ENCODE assay signal across 23 cellular contexts in the genomic region with DNA sequence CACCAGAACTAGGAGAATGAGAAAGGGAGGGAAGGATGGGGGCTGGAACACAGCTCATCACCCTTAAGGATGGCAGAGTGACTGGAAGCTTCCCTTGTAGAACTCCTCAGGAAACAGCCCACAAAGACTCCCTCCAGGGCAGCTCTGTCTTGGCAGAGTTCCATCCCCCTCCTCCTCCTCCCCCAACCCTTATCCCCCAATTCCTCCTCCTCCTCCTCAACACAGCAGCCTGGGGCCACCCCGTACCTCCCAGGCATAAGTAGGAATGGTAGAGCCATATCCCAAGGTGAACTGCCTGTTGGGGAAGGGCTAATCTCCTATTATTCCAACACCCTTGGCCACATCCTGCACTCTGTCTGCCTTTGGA. TPM values are rescaled to one million over a fixed set of nuclear protein-coding genes. Genes with fewer than 3 reads are reported as not detected.
DNase-seq lines count a peak whose midpoint lies in the region; ATAC-seq and TF ChIP-seq lines count a peak whose summit lies in the region.
"Had no signal": no experiment of that assay in that cellular context is flagged by ENCODE, and none has a peak within 500 bp of the region (broad histone marks: within the 10 kb centered on the region; RNA-seq: fewer than 3 reads in every experiment).

No MANE protein-coding gene starts in this region.

- H3K27ac ChIP-seq in heart left ventricle (peak overlapping the region in 11 of 12 donors; percentile 32 to 94 (median 89)), endodermal cell (ENCODE audit: low read depth, low read length) (no peak overlapping the region)

- WGBS in heart left ventricle, 4 donors, result 33 to 48% (median 44%) methylated on average over 1 of the region's 1 CpG
- 69% methylated on average over 1 of the region's 1 CpG; no CpG with 5 or more reads in 1 of the 2 experiments for WGBS in endodermal cell (ENCODE audit: insufficient coverage in 1 of 2, insufficient read length in 1 of 2), 2 experiments

- H3K4me3 Mint-ChIP-seq in endodermal cell, result no peak overlapping the region
- peak overlapping the region; percentile 27 for H3K4me3 Mint-ChIP-seq in nephron progenitor cell
- H3K4me3 Mint-ChIP-seq in type B pancreatic cell, result peak overlapping the region; percentile 24
- no peak overlapping the region for H3K4me3 Mint-ChIP-seq in HFFc6
- H3K4me3 Mint-ChIP-seq in osteocyte (ENCODE audit: unreplicated experiment), result no peak overlapping the region
- H3K4me3 Mint-ChIP-seq: activated naive CD4-positive, alpha-beta T cell treated with anti-CD3 and anti-CD28 coated beads, Interleukin-2, amount 50 U/mL, for 24 hours; activated T-cell treated with anti-CD3 and anti-CD28 coated beads, Interleukin-2, amount 50 U/mL, for 72 hours; natural killer cell; stimulated activated naive CD8-positive, alpha-beta T cell treated with anti-CD3 and anti-CD28 coated beads, Interleukin-15, amount 100 ng/mL, for 72 hours had no signal

- H3K4me1 Mint-ChIP-seq in endodermal cell (peaks cover 31% of the 10 kb centered on the region), nephron progenitor cell (peaks cover 89% of the 10 kb centered on the region), type B pancreatic cell (ENCODE audit: unreplicated experiment) (peaks cover 63% of the 10 kb centered on the region), HFFc6 (ENCODE audit: low read depth) (no peaks in the 10 kb centered on the region), osteocyte (ENCODE audit: unreplicated experiment) (peaks cover 39% of the 10 kb centered on the region)
- H3K4me1 Mint-ChIP-seq: activated naive CD4-positive, alpha-beta T cell treated with anti-CD3 and anti-CD28 coated beads, Interleukin-2, amount 50 U/mL, for 24 hours; natural killer cell; stimulated activated naive CD8-positive, alpha-beta T cell treated with anti-CD3 and anti-CD28 coated beads, Interleukin-15, amount 100 ng/mL, for 72 hours had no signal

- H3K27ac Mint-ChIP-seq in endodermal cell (peak overlapping the region; percentile 79), nephron progenitor cell (peak overlapping the region; percentile 51), type B pancreatic cell (peak overlapping the region; percentile 69), HFFc6 (no peak overlapping the region), osteocyte (ENCODE audit: unreplicated experiment) (no peak overlapping the region)
- H3K27ac Mint-ChIP-seq: activated naive CD4-positive, alpha-beta T cell treated with anti-CD3 and anti-CD28 coated beads, Interleukin-2, amount 50 U/mL, for 24 hours; activated T-cell treated with anti-CD3 and anti-CD28 coated beads, Interleukin-2, amount 50 U/mL, for 72 hours; natural killer cell; stimulated activated naive CD8-positive, alpha-beta T cell treated with anti-CD3 and anti-CD28 coated beads, Interleukin-15, amount 100 ng/mL, for 72 hours had no signal

- peaks cover 5 to 96% (median 64%) of the 10 kb centered on the region in 12 donors for H3K4me1 ChIP-seq in heart left ventricle
- peaks cover 4% of the 10 kb centered on the region for H3K4me1 ChIP-seq in endodermal cell (ENCODE audit: control insufficient read depth, insufficient read depth, low read length)

- H3K4me3 ChIP-seq in heart left ventricle (no peak overlapping the region), endodermal cell (ENCODE audit: low read length) (no peak overlapping the region)

- no peak overlapping the region for H3K9ac ChIP-seq in endodermal cell (ENCODE audit: extremely low read depth, low read length, poor library complexity, severe bottlenecking)

- no peak for ATAC-seq in heart left ventricle
- ATAC-seq in left ventricle myocardium superior, result no peak
- ATAC-seq: activated T-cell treated with anti-CD3 and anti-CD28 coated beads, Interleukin-2, amount 50 U/mL, for 72 hours; natural killer cell; stimulated activated naive CD8-positive, alpha-beta T cell treated with anti-CD3 and anti-CD28 coated beads, Interleukin-15, amount 100 ng/mL, for 72 hours had no signal

- no peak for TF ChIP-seq CTCF in heart left ventricle (IDR thresholded peaks at IDR 0.05)
- TF ChIP-seq CTCF in endodermal cell (conservative IDR thresholded peaks at IDR 0.05), result no peak
- TF ChIP-seq CTCF in nephron progenitor cell (IDR thresholded peaks at IDR 0.05), result no peak
- TF ChIP-seq CTCF in type B pancreatic cell (conservative IDR thresholded peaks at IDR 0.05), result no peak
- TF ChIP-seq CTCF in HFFc6 (IDR thresholded peaks at IDR 0.05), result no peak
- no peak for TF ChIP-seq CTCF in osteocyte (IDR thresholded peaks at IDR 0.05)

- H3K27me3 ChIP-seq in heart left ventricle, result no peaks in the 10 kb centered on the region
- no peaks in the 10 kb centered on the region for H3K27me3 ChIP-seq in endodermal cell (ENCODE audit: control insufficient read depth, insufficient read depth, low read length, poor library complexity, severe bottlenecking)

- H3K36me3 ChIP-seq in heart left ventricle (no peaks in the 10 kb centered on the region), endodermal cell (ENCODE audit: control insufficient read depth, insufficient read depth, low read length) (no peaks in the 10 kb centered on the region)

- DNase-seq in heart left ventricle (peak in 2 of 5 donors; percentile 18 to 32), left ventricle myocardium superior (no peak), endodermal cell (no peak), nephron progenitor cell (no peak), type B pancreatic cell (ENCODE audit: extremely low spot score, unreplicated experiment) (no peak), erythroblast (lab: John Stamatoyannopoulos, UW) (no peak), HFFc6 (no peak), osteocyte (ENCODE audit: extremely low spot score, unreplicated experiment) (no peak)
- DNase-seq: activated CD4-positive, alpha-beta T cell treated with anti-CD3 and anti-CD28 coated beads for 1 hour; activated CD8-positive, alpha-beta memory T cell treated with anti-CD3 and anti-CD28 coated beads for 24 hours; activated T-cell treated with anti-CD3 and anti-CD28 coated beads, Interleukin-2, amount 50 U/mL, for 72 hours; C1 segment of cervical spinal cord; GF-D8; hypothalamus; IMR-90; islet precursor cell; mesendoderm; natural killer cell; NCI-H2171; stimulated activated CD4-positive, alpha-beta T cell treated with anti-CD3 and anti-CD28 coated beads, Interleukin-4, amount 100 ng/mL, for 4 hours; stimulated activated naive CD8-positive, alpha-beta T cell treated with anti-CD3 and anti-CD28 coated beads, Interleukin-15, amount 100 ng/mL, for 72 hours; SW 1271 had no signal

- intact Hi-C loops in heart left ventricle (cut with DNase I) (loop anchor here in 4 of 10 donors (5.0 kb wide), 3 partner anchors 37 to 68 kb away; a partner anchor contains a TSS), left ventricle myocardium superior (cut with micrococcal nuclease) (no loop called here)

- no peaks in the 10 kb centered on the region for H3K27me3 Mint-ChIP-seq in endodermal cell (ENCODE audit: insufficient read depth)
- H3K27me3 Mint-ChIP-seq in nephron progenitor cell (ENCODE audit: low read depth, poor library complexity), result peaks cover 12% of the 10 kb centered on the region
- peaks cover 3% of the 10 kb centered on the region for H3K27me3 Mint-ChIP-seq in type B pancreatic cell
- H3K27me3 Mint-ChIP-seq in HFFc6 (ENCODE audit: insufficient read depth), result peaks cover 57% of the 10 kb centered on the region
- H3K27me3 Mint-ChIP-seq in osteocyte (ENCODE audit: unreplicated experiment), result peaks cover 6% of the 10 kb centered on the region
- H3K27me3 Mint-ChIP-seq: activated naive CD4-positive, alpha-beta T cell treated with anti-CD3 and anti-CD28 coated beads, Interleukin-2, amount 50 U/mL, for 24 hours; stimulated activated naive CD8-positive, alpha-beta T cell treated with anti-CD3 and anti-CD28 coated beads, Interleukin-15, amount 100 ng/mL, for 72 hours had no signal

- H3K9me3 Mint-ChIP-seq in endodermal cell, result no peaks in the 10 kb centered on the region
- no peaks in the 10 kb centered on the region for H3K9me3 Mint-ChIP-seq in nephron progenitor cell
- H3K9me3 Mint-ChIP-seq in type B pancreatic cell, result no peaks in the 10 kb centered on the region
- H3K9me3 Mint-ChIP-seq in HFFc6, result no peaks in the 10 kb centered on the region
- H3K9me3 Mint-ChIP-seq in osteocyte (ENCODE audit: unreplicated experiment), result no peaks in the 10 kb centered on the region
- H3K9me3 Mint-ChIP-seq: activated naive CD4-positive, alpha-beta T cell treated with anti-CD3 and anti-CD28 coated beads, Interleukin-2, amount 50 U/mL, for 24 hours; activated T-cell treated with anti-CD3 and anti-CD28 coated beads, Interleukin-2, amount 50 U/mL, for 72 hours; natural killer cell; stimulated activated naive CD8-positive, alpha-beta T cell treated with anti-CD3 and anti-CD28 coated beads, Interleukin-15, amount 100 ng/mL, for 72 hours had no signal

- H3K9me3 ChIP-seq in heart left ventricle (no peaks in the 10 kb centered on the region), endodermal cell (ENCODE audit: control insufficient read depth, low read length) (no peaks in the 10 kb centered on the region)

- H3K36me3 Mint-ChIP-seq in endodermal cell (ENCODE audit: low read depth) (no peaks in the 10 kb centered on the region), nephron progenitor cell (ENCODE audit: low read depth) (no peaks in the 10 kb centered on the region), type B pancreatic cell (no peaks in the 10 kb centered on the region), HFFc6 (ENCODE audit: low read depth) (no peaks in the 10 kb centered on the region), osteocyte (ENCODE audit: unreplicated experiment) (no peaks in the 10 kb centered on the region)
- H3K36me3 Mint-ChIP-seq: activated naive CD4-positive, alpha-beta T cell treated with anti-CD3 and anti-CD28 coated beads, Interleukin-2, amount 50 U/mL, for 24 hours; natural killer cell had no signal

- TF ChIP-seq POLR2A in heart left ventricle (IDR thresholded peaks at IDR 0.05) (no peak), erythroblast (IDR thresholded peaks at IDR 0.05; ENCODE audit: low read length) (no peak)

RNA-seq across cellular contexts. Expression of a gene that starts 38.8 kb away (rescaled TPM):
- total RNA-seq in heart left ventricle (100 to 1,000 TPM; 106 to 276 (median 170) TPM), left ventricle myocardium superior (273 TPM), endodermal cell (1 to 10 TPM; 3.9 to 5.2 TPM), type B pancreatic cell (ENCODE audit: low replicate concordance) (4.0 and 9.1 TPM in 2 replicates), osteocyte (10.6 and 15.3 TPM in 2 replicates)
- polyA plus RNA-seq in heart left ventricle, result 10 to 100 TPM; 78.5 to 84.1 TPM
- 3.5 TPM for polyA plus RNA-seq in endodermal cell (2013, experiment 1 of 2)
- 3.0 TPM for polyA plus RNA-seq in endodermal cell (2013, experiment 2 of 2)
- total RNA-seq in HFFc6 (2021; fragmentation: NEBNext Ultra II Directional; extraction: Animal tissue kit (Norgen Biotek cat#: 25700)), result under 1 TPM; 0.09 to 0.95 (median 0.19) TPM
- total RNA-seq: activated T-cell treated with anti-CD3 and anti-CD28 coated beads, Interleukin-2, amount 50 U/mL, for 72 hours; natural killer cell had no signal

Comparison
In these comparisons a context has a peak if more than half of its experiments do, and no peak if none do; other contexts are left out.
1. H3K27ac Mint-ChIP-seq: peak in endodermal cell (single experiment), nephron progenitor cell (single experiment) and type B pancreatic cell (single experiment); none in HFFc6 (single experiment) and osteocyte (single experiment).
2. H3K4me3 Mint-ChIP-seq: peak in nephron progenitor cell (single experiment) and type B pancreatic cell (single experiment); none in endodermal cell (single experiment), HFFc6 (single experiment) and osteocyte (single experiment).